Comparison of ENCODE assay signal across 9 cellular contexts in the genomic region with DNA sequence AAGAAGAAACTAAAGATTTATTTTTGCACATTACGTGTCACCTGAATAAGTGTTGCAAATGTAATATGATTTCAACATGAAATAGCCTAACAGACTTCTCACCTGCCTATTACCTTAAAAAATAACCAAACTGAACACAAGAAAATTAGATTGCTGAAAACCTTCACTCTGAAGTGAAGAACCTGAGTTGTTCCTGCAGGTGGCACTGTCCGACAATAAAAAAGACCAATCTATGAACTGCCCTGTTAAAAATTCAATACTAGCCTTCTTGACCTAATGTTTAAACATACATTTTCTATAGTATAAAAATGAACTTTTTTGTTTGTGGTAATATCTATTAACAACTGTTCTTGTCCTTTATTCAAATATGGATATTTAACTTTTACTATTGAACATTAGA.
DNase-seq lines count a peak whose midpoint lies in the region; ATAC-seq and TF ChIP-seq lines count a peak whose summit lies in the region.
"Had no signal": no experiment of that assay in that cellular context is flagged by ENCODE, and none has a peak within 500 bp of the region (broad histone marks: within the 10 kb centered on the region; RNA-seq: fewer than 3 reads in every experiment).

No MANE protein-coding gene starts in this region.

- no peak overlapping the region for H3K27ac ChIP-seq in CD4-positive, alpha-beta T cell (ENCODE audit: low read depth, low read length)
- H3K27ac ChIP-seq in fibroblast of lung (ENCODE audit: insufficient read depth, low read length) (no peak overlapping the region), prostate gland (no peak overlapping the region)
- H3K27ac ChIP-seq: SJCRH30 had no signal

- H3K4me1 Mint-ChIP-seq in CD4-positive, alpha-beta T cell (ENCODE audit: low read depth): no peaks in the 10 kb centered on the region
- no peaks in the 10 kb centered on the region for H3K4me1 Mint-ChIP-seq in T-cell

- TF ChIP-seq POLR2A in prostate gland (IDR thresholded peaks at IDR 0.05): no peak

- H3K9me3 Mint-ChIP-seq in CD4-positive, alpha-beta T cell: no peaks in the 10 kb centered on the region
- peaks cover 0 to 2% (median 0%) of the 10 kb centered on the region in 3 donors for H3K9me3 Mint-ChIP-seq in T-cell

- no peaks in the 10 kb centered on the region for H3K79me2 ChIP-seq in fibroblast of lung (ENCODE audit: control insufficient read depth, insufficient read depth, low read length)

- no peak overlapping the region for H3K9ac ChIP-seq in fibroblast of lung (ENCODE audit: insufficient read depth, low read length)

- no peaks in the 10 kb centered on the region for H3K27me3 Mint-ChIP-seq in CD4-positive, alpha-beta T cell
- H3K27me3 Mint-ChIP-seq in T-cell: no peaks in the 10 kb centered on the region

- POLR2A ChIA-PET in CD4-positive, alpha-beta T cell (lab: Charles Lee): no interaction called here
- POLR2A ChIA-PET in T-cell (lab: Charles Lee): no interaction called here

- no peak overlapping the region for H3K4me3 ChIP-seq in fibroblast of lung (replicated peaks in 1 of 4; ENCODE audit: control extremely low read depth in 1 of 4, insufficient read depth in 1 of 4, low read depth in 3 of 4, low read length in 4 of 4)
- no peak overlapping the region for H3K4me3 ChIP-seq in prostate gland
- H3K4me3 ChIP-seq: SJCRH30 had no signal

- WGBS in prostate gland: 21% methylated on average over 2 of the region's 2 CpGs

- no peak overlapping the region for H2AFZ ChIP-seq in fibroblast of lung (ENCODE audit: low read length)

- no peaks in the 10 kb centered on the region for H3K36me3 Mint-ChIP-seq in CD4-positive, alpha-beta T cell (ENCODE audit: low read depth)
- H3K36me3 Mint-ChIP-seq in T-cell: no peaks in the 10 kb centered on the region

- no peaks in the 10 kb centered on the region for H3K4me1 ChIP-seq in fibroblast of lung (ENCODE audit: control insufficient read depth, extremely low read depth, insufficient read depth, low read length)
- H3K4me1 ChIP-seq in prostate gland (replicated peaks): no peaks in the 10 kb centered on the region
- H3K4me1 ChIP-seq: SJCRH30 had no signal

- H3K4me2 ChIP-seq in fibroblast of lung (ENCODE audit: extremely low read depth, insufficient read depth, low read length): no peak overlapping the region

- no peaks in the 10 kb centered on the region for H3K9me3 ChIP-seq in CD4-positive, alpha-beta T cell (ENCODE audit: control insufficient read depth, low read length)
- H3K9me3 ChIP-seq in fibroblast of lung (ENCODE audit: control insufficient read depth, insufficient read depth, low read depth, low read length): no peaks in the 10 kb centered on the region
- no peaks in the 10 kb centered on the region for H3K9me3 ChIP-seq in prostate gland
- H3K9me3 ChIP-seq: SJCRH30 had no signal

- peak in 7 of 10 experiments; percentile 0 to 3 (median 1) for DNase-seq in CD4-positive, alpha-beta T cell
- DNase-seq in LoVo (ENCODE audit: low spot score) (peak; percentile 28), T-cell (peak in 19 of 34 experiments; percentile 0 to 27 (median 7)), fibroblast of lung (ENCODE audit: low read depth in 2 of 2) (peak; percentile 17 to 55), prostate gland (ENCODE audit: low spot score) (no peak), NCI-H774 (lab: John Stamatoyannopoulos, UW) (no peak)
- no peak for DNase-seq in NK-92 treated with Interleukin-12 subunit alpha and Interleukin-12 subunit beta, amount 100 ng/mL, for 24 hours (lab: John Stamatoyannopoulos, UW)

- no peaks in the 10 kb centered on the region for H3K36me3 ChIP-seq in fibroblast of lung (ENCODE audit: control insufficient read depth, insufficient read depth, low read length)
- H3K36me3 ChIP-seq in prostate gland: no peaks in the 10 kb centered on the region
- H3K36me3 ChIP-seq: SJCRH30 had no signal

- CTCF ChIA-PET in CD4-positive, alpha-beta T cell (lab: Charles Lee): no interaction called here
- CTCF ChIA-PET in T-cell (lab: Charles Lee): no interaction called here

- no peak for ATAC-seq in CD4-positive, alpha-beta T cell (ENCODE audit: poor library complexity)
- ATAC-seq in GM18499 (IDR thresholded peaks at IDR 0.05; ENCODE audit: insufficient read depth, unreplicated experiment) (peak; percentile 54), T-cell (replicated peaks in 1 of 4) (no peak)

- intact Hi-C loops in CD4-positive, alpha-beta T cell (cut with DNase I, micrococcal nuclease): loop anchor here in 1 of 2 experiments (1.0 to 10.0 kb wide), 2 partner anchors 742 to 1708 kb away; no protein-coding TSS in a partner anchor
- intact Hi-C loops in prostate gland (cut with DNase I): loop anchor here (5.0 kb wide), 1 partner anchor 741 kb away; no protein-coding TSS in a partner anchor

- H3K27me3 ChIP-seq in CD4-positive, alpha-beta T cell (ENCODE audit: control insufficient read depth, insufficient read depth, low read length): no peaks in the 10 kb centered on the region
- H3K27me3 ChIP-seq in fibroblast of lung (ENCODE audit: control insufficient read depth, insufficient read depth, low read length) (no peaks in the 10 kb centered on the region), prostate gland (replicated peaks; ENCODE audit: insufficient read depth) (no peaks in the 10 kb centered on the region)
- H3K27me3 ChIP-seq: SJCRH30 had no signal

- H3K27ac Mint-ChIP-seq in CD4-positive, alpha-beta T cell: no peak overlapping the region
- H3K27ac Mint-ChIP-seq in T-cell: no peak overlapping the region

- peak; percentile 38 for TF ChIP-seq CTCF in CD4-positive, alpha-beta T cell (IDR thresholded peaks at IDR 0.05)
- TF ChIP-seq CTCF in fibroblast of lung (conservative IDR thresholded peaks at IDR 0.05 in 1 of 2, IDR thresholded peaks at IDR 0.05 in 1 of 2; ENCODE audit: low read depth in 1 of 2, low read length in 2 of 2) (peak; percentile 41 to 43), prostate gland (IDR thresholded peaks at IDR 0.05) (peak in 3 of 4 experiments; percentile 37 to 64 (median 53))

- H4K20me1 ChIP-seq in fibroblast of lung (ENCODE audit: control insufficient read depth, extremely low read depth, insufficient read depth, low read length): no peaks in the 10 kb centered on the region

- no peak overlapping the region for H3K4me3 Mint-ChIP-seq in CD4-positive, alpha-beta T cell
- no peak overlapping the region for H3K4me3 Mint-ChIP-seq in T-cell

Comparison
In these comparisons a context has a peak if more than half of its experiments do, and no peak if none do; other contexts are left out.
1. DNase-seq: peak in CD4-positive, alpha-beta T cell (7 of 10), LoVo (single experiment), T-cell (19 of 34) and fibroblast of lung (2 of 2); none in prostate gland (single experiment), NK-92 treated with Interleukin-12 subunit alpha and Interleukin-12 subunit beta, amount 100 ng/mL, for 24 hours (single experiment) and NCI-H774 (single experiment).
2. Peak in every context shown above with its lines, with median percentiles within 50 percentile points of each other: CTCF ChIP-seq.